Comparison of ENCODE assay signal across 8 cellular contexts in the genomic region with DNA sequence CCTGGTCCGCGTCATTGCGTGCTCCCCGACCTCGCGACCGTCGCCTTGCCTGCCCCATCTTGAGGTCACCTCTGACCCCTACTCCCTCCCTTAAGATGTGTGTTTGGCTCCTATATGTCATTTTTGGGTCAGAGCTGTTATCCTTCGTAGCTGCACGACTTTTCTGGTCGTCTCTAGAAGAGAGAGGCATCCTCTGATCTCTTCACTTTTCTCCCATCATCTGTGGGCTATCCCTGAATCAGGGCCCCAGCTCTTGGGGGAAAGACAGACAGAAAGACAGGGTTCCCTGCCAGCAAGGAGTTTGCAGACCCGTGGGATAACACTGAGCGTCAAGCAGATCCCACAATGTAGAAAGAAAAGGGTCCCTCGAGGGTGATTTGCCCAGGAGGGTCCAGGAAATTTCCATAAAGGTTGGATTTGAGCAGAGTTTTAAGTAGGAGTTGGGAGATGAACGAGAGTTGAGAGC. TPM values are rescaled to one million over a fixed set of nuclear protein-coding genes. Genes with fewer than 3 reads are reported as not detected.
DNase-seq lines count a peak whose midpoint lies in the region; TF ChIP-seq lines count a peak whose summit lies in the region.

No MANE protein-coding gene starts in this region.

- intact Hi-C loops in sigmoid colon (cut with DNase I), result loop anchor here (5.0 to 10.0 kb wide), 2 partner anchors 245 to 282 kb away; a partner anchor contains a TSS

- peaks cover 8% of the 10 kb centered on the region; the same call in 1 of the 2 replicates for H4K20me1 ChIP-seq in SU-DHL-6 (ENCODE audit: low read depth, low read length)

- peak overlapping the region; percentile 91 for H3K9ac ChIP-seq in SU-DHL-6 (ENCODE audit: low read length)

- H2AFZ ChIP-seq in SU-DHL-6 (ENCODE audit: low read depth, low read length, severe bottlenecking), result peak overlapping the region; percentile 96

- H3K4me3 ChIP-seq in GM12875 (ENCODE audit: low read depth, low read length) (peak overlapping the region; percentile 93), SU-DHL-6 (ENCODE audit: insufficient read depth, low read length, poor library complexity, severe bottlenecking) (peak overlapping the region; percentile 77), fibroblast of pulmonary artery (replicated peaks; ENCODE audit: low read depth, low read length) (peak overlapping the region; percentile 93), sigmoid colon (peak overlapping the region; percentile 82 to 90 (median 88))

- TF ChIP-seq EP300 in sigmoid colon (IDR thresholded peaks at IDR 0.05), result no peak

- no peaks in the 10 kb centered on the region for H3K9me3 ChIP-seq in SU-DHL-6 (ENCODE audit: insufficient read depth, low read length)
- H3K9me3 ChIP-seq in sigmoid colon, result no peaks in the 10 kb centered on the region

- DNase-seq in fibroblast of pulmonary artery (ENCODE audit: low read depth) (no peak), sigmoid colon (no peak), SHP77 (lab: John Stamatoyannopoulos, UW) (no peak), NCI-H2227 treated with DMSO at 0.1 percent for 48 hours (lab: John Stamatoyannopoulos, UW) (no peak)
- DNase-seq in stimulated activated CD4-positive, alpha-beta T cell treated with anti-CD3 and anti-CD28 coated beads, Interleukin-15, amount 100 ng/mL, for 24 hours, result no peak
- DNase-seq in stimulated activated CD8-positive, alpha-beta memory T cell treated with anti-CD3 and anti-CD28 coated beads, Interleukin-4, amount 100 ng/mL, for 48 hours, result no peak

- TF ChIP-seq POLR2A in sigmoid colon (IDR thresholded peaks at IDR 0.05), result no peak

- peak overlapping the region; percentile 92 for H3K4me2 ChIP-seq in SU-DHL-6 (ENCODE audit: low read depth, low read length, poor library complexity, severe bottlenecking)

- H3K27ac ChIP-seq in SU-DHL-6 (ENCODE audit: low read depth, low read length) (no peak overlapping the region), sigmoid colon (peak overlapping the region; percentile 85 to 89 (median 86))

- peaks cover 49% of the 10 kb centered on the region for H3K79me2 ChIP-seq in SU-DHL-6 (ENCODE audit: insufficient read depth, low read length)

- H3K4me1 ChIP-seq in sigmoid colon, result peaks cover 0 to 42% (median 28%) of the 10 kb centered on the region in 4 donors

- no peaks in the 10 kb centered on the region for H3K9me2 ChIP-seq in SU-DHL-6 (replicated peaks; ENCODE audit: insufficient read depth, low read length)

- H3K27me3 ChIP-seq in SU-DHL-6 (ENCODE audit: low read length), result no peaks in the 10 kb centered on the region
- no peaks in the 10 kb centered on the region for H3K27me3 ChIP-seq in sigmoid colon

- H3F3A ChIP-seq in SU-DHL-6 (ENCODE audit: insufficient read depth), result no peaks in the 10 kb centered on the region

- TF ChIP-seq CTCF in GM12875 (IDR thresholded peaks at IDR 0.05; ENCODE audit: borderline replicate concordance, insufficient read depth, low read depth, low read length) (no peak), SU-DHL-6 (IDR thresholded peaks at IDR 0.05; ENCODE audit: insufficient read depth, low read length, poor library complexity, severe bottlenecking) (no peak), fibroblast of pulmonary artery (IDR thresholded peaks at IDR 0.05; ENCODE audit: low read length, missing control alignments) (no peak), sigmoid colon (IDR thresholded peaks at IDR 0.05) (no peak)

- H3K36me3 ChIP-seq in SU-DHL-6 (ENCODE audit: low read length) (0 out of 2 replicates have a peak, but pooled peaks cover 3% of the 10 kb centered on the region), sigmoid colon (no peaks in the 10 kb centered on the region)

- 5 to 11% methylated on average over 15 of the region's 15 CpGs for WGBS in sigmoid colon, 2 donors

RNA-seq across cellular contexts. Expression of a gene that starts 0.6 kb away (rescaled TPM):
- total RNA-seq in sigmoid colon, result 10 to 100 TPM; 29.6 to 55.0 (median 45.7) TPM
- 10 to 100 TPM in 1 of 3 donors, 1 to 10 TPM in 2; 5.5 to 12.1 (median 9.0) TPM for polyA plus RNA-seq in sigmoid colon

RNA-seq across cellular contexts. Expression of a gene that starts 16.2 kb away (rescaled TPM):
- 1 to 10 TPM; 1.1 to 8.4 (median 5.1) TPM for total RNA-seq in sigmoid colon
- polyA plus RNA-seq in sigmoid colon, result 10 to 100 TPM in 1 of 3 donors, 1 to 10 TPM in 2; 3.0 to 13.6 (median 3.5) TPM
